29 cellular contexts compared by ENCODE assay signal in genomic region chr18:78246588-78246987, GRCh38.
"Had no signal": no experiment of that assay in that cellular context is flagged by ENCODE, and none has a peak within 500 bp of the region (broad histone marks: within the 10 kb centered on the region; RNA-seq: fewer than 3 reads in every experiment).

No MANE protein-coding gene starts in this region.

- H3K27me3 ChIP-seq: upper lobe of right lung had no signal

- H3K27me3 Mint-ChIP-seq: stimulated activated naive CD8-positive, alpha-beta T cell treated with anti-CD3 and anti-CD28 coated beads, Interleukin-15, Interleukin-2, amounts not matched to agents 100 ng/mL and 50 ng/mL, for 24 hours had no signal

- H3K27ac Mint-ChIP-seq: mesothelial cell of epicardium; naive thymus-derived CD4-positive, alpha-beta T cell; natural killer cell treated with Interleukin-12 subunit alpha and Interleukin-12 subunit beta and Interleukin-15 and Interleukin-18, amount 100 ng/mL, for 72 hours; stimulated activated effector memory CD8-positive, alpha-beta T cell treated with anti-CD3 and anti-CD28 coated beads, Interleukin-12 subunit alpha, Interleukin-12 subunit beta, amount 100 ng/mL, for 72 hours; stimulated activated naive CD8-positive, alpha-beta T cell treated with anti-CD3 and anti-CD28 coated beads, Interleukin-15, Interleukin-2, amounts not matched to agents 100 ng/mL and 50 ng/mL, for 24 hours had no signal

- H3K4me3 ChIP-seq: heart right ventricle, left ventricle myocardium inferior, lung, mucosa of descending colon, pancreas, prostate gland, skin epidermis, suprapubic skin, thoracic aorta, tibial artery, upper lobe of right lung had no signal

- H3K36me3 ChIP-seq: heart right ventricle, left ventricle myocardium inferior, pancreas, prostate gland, suprapubic skin, thoracic aorta, tibial artery, upper lobe of right lung had no signal

- H3K9me3 Mint-ChIP-seq: mesothelial cell of epicardium; natural killer cell treated with Interleukin-12 subunit alpha and Interleukin-12 subunit beta and Interleukin-15 and Interleukin-18, amount 100 ng/mL, for 72 hours; stimulated activated effector memory CD8-positive, alpha-beta T cell treated with anti-CD3 and anti-CD28 coated beads, Interleukin-12 subunit alpha, Interleukin-12 subunit beta, amount 100 ng/mL, for 72 hours had no signal

- ATAC-seq: heart right ventricle; left colon; mucosa of descending colon; naive thymus-derived CD4-positive, alpha-beta T cell; natural killer cell treated with Interleukin-12 subunit alpha and Interleukin-12 subunit beta and Interleukin-15 and Interleukin-18, amount 100 ng/mL, for 72 hours; pancreas; right cardiac atrium; sciatic nerve; stimulated activated effector memory CD8-positive, alpha-beta T cell treated with anti-CD3 and anti-CD28 coated beads, Interleukin-12 subunit alpha, Interleukin-12 subunit beta, amount 100 ng/mL, for 72 hours; upper lobe of right lung had no signal

- H3K36me3 Mint-ChIP-seq: mesothelial cell of epicardium; naive thymus-derived CD4-positive, alpha-beta T cell; natural killer cell treated with Interleukin-12 subunit alpha and Interleukin-12 subunit beta and Interleukin-15 and Interleukin-18, amount 100 ng/mL, for 72 hours; stimulated activated effector memory CD8-positive, alpha-beta T cell treated with anti-CD3 and anti-CD28 coated beads, Interleukin-12 subunit alpha, Interleukin-12 subunit beta, amount 100 ng/mL, for 72 hours had no signal

- DNase-seq: heart right ventricle; hippocampal formation; kidney glomerular epithelial cell; left colon; left ventricle myocardium inferior; mesendoderm; mucosa of descending colon; naive thymus-derived CD4-positive, alpha-beta T cell; nucleus accumbens; pancreas; retina; right cardiac atrium; stimulated activated CD4-positive, alpha-beta T cell treated with anti-CD3 and anti-CD28 coated beads, Interleukin-12 subunit alpha, Interleukin-12 subunit beta, amount 100 ng/mL, for 4 hours; stimulated activated CD4-positive, alpha-beta T cell treated with anti-CD3 and anti-CD28 coated beads, Interleukin-15, amount 100 ng/mL, for 24 hours; stimulated activated CD4-positive, alpha-beta T cell treated with anti-CD3 and anti-CD28 coated beads, Interleukin-4, amount 100 ng/mL, for 24 hours; stimulated activated naive CD4-positive, alpha-beta T cell; tibial artery; trophoblast cell; upper lobe of right lung had no signal

- H3K27ac ChIP-seq: heart right ventricle, left ventricle myocardium inferior, pancreas, prostate gland, skin epidermis, suprapubic skin, thoracic aorta, tibial artery, upper lobe of right lung had no signal

- H3K9me3 ChIP-seq: heart right ventricle, left ventricle myocardium inferior, mucosa of descending colon, pancreas, prostate gland, suprapubic skin, thoracic aorta, tibial artery, upper lobe of right lung had no signal

- H3K4me1 Mint-ChIP-seq: stimulated activated effector memory CD8-positive, alpha-beta T cell treated with anti-CD3 and anti-CD28 coated beads, Interleukin-12 subunit alpha, Interleukin-12 subunit beta, amount 100 ng/mL, for 72 hours had no signal

- H3K4me3 Mint-ChIP-seq: mesothelial cell of epicardium; naive thymus-derived CD4-positive, alpha-beta T cell; natural killer cell treated with Interleukin-12 subunit alpha and Interleukin-12 subunit beta and Interleukin-15 and Interleukin-18, amount 100 ng/mL, for 72 hours; stimulated activated effector memory CD8-positive, alpha-beta T cell treated with anti-CD3 and anti-CD28 coated beads, Interleukin-12 subunit alpha, Interleukin-12 subunit beta, amount 100 ng/mL, for 72 hours; stimulated activated naive CD8-positive, alpha-beta T cell treated with anti-CD3 and anti-CD28 coated beads, Interleukin-15, Interleukin-2, amounts not matched to agents 100 ng/mL and 50 ng/mL, for 24 hours had no signal

- H3K4me1 ChIP-seq: heart right ventricle, left ventricle myocardium inferior, pancreas, prostate gland, tibial artery had no signal
